1 cellular context compared by ENCODE assay signal in genomic region chr5:176361437-176362097, GRCh38.
A peak's percentile ranks its signal among the peaks of the same experiment; 100 is the strongest.
TF ChIP-seq lines count a peak whose summit lies in the region.

KIAA1191 (minus strand) TSS chr5:176361764; CDS start chr5:176359508, 2,256 bp downstream.

TF ChIP-seq in A549, 52 proteins besides CTCF, POLR2A, EP300 and RAD21 (continued from another document):
- TF ChIP-seq FOSL2 (IDR thresholded peaks at IDR 0.05) (no peak), FOSL2 (CRISPR knock-in tag; IDR thresholded peaks at IDR 0.05) (no peak), NFE2L2 (conservative IDR thresholded peaks at IDR 0.05; ENCODE audit: low read length) (no peak), HOXA7 (CRISPR knock-in tag; IDR thresholded peaks at IDR 0.05) (no peak), PHF8 (IDR thresholded peaks at IDR 0.05; ENCODE audit: borderline replicate concordance, low read depth) (peak; percentile 98), SMC3 (IDR thresholded peaks at IDR 0.05) (0 out of 3 replicates have a peak, but pooled peaks have one; percentile 26), ZSCAN20 (CRISPR knock-in tag; IDR thresholded peaks at IDR 0.05) (no peak), REST (IDR thresholded peaks at IDR 0.05) (peak; percentile 96), SREBF2 (IDR thresholded peaks at IDR 0.05) (no peak), MAX (IDR thresholded peaks at IDR 0.05) (peak; percentile 48; the same call in 1 of the 2 replicates), CHD2 (IDR thresholded peaks at IDR 0.05; ENCODE audit: low read length, partially characterized antibody) (peak; percentile 93)
